8 cellular contexts compared by ENCODE assay signal in the genomic region with DNA sequence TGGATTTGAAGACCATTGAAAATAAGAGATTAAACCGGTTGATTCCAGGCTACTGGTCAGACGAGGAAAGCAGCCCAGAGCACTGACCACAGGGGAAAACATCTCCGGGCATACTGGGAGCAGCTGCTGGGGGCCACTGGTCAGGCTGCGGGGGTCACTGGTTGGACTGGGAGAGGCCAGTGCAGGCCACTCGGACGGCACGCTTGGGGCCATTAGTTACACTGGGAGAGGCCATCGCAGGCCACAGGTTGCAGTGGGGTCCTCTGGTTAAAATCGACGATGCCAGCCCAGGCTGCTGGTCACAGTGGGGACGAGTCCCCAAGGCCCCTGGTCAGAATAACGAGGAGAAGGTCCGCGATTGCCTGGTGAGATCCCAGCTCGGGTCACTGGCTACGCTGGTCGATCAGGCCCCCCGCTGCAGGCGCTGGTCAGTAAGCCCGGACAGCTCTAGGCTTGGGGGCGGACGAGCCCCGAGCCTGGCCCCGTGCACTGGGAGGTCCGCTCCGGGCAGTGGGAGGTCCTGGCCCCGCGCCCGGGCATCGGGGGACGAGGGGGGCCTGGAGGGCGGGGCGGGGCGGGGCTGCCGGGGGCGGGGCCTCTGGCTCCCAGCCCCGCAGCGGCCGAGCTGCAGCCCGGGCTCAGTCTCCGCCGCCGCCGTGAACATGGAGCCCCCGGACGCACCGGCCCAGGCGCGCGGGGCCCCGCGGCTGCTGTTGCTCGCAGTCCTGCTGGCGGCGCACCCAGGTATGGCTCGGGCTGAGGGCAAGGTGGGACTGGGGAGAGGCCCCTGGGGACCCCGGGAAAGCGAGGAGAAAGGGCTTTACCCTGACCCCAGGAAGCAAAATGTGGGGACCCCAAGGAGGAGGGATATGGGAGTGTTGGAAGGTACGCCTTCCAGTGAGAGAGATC. TPM values are rescaled to one million over a fixed set of nuclear protein-coding genes. Genes with fewer than 3 reads are reported as not detected.
A peak's percentile ranks its signal among the peaks of the same experiment; 100 is the strongest.
DNase-seq lines count a peak whose midpoint lies in the region; ATAC-seq, FAIRE-seq and TF ChIP-seq lines count a peak whose summit lies in the region.
"Had no signal": no experiment of that assay in that cellular context is flagged by ENCODE, and none has a peak within 500 bp of the region (broad histone marks: within the 10 kb centered on the region; RNA-seq: fewer than 3 reads in every experiment).

BCAM (plus strand) TSS at position 641 of the 909 bp plus-strand sequence; CDS start at position 663, 22 bp downstream.

- under 1% methylated on average over 10 of the region's 59 CpGs for WGBS in HepG2 (ENCODE audit: low lambda C conversion rate)
- WGBS in stomach, 5 donors, result 1 to 3% (median 2%) methylated on average over 22 to 59 of the region's 59 CpGs

- CTCF ChIA-PET in HepG2 (lab: Yijun Ruan, JAX; ENCODE audit: low intra/inter-chr PET ratio, low total read pairs), result interaction anchor here (1.1 to 2.7 kb wide), 3 partner anchors 24 to 37 kb away, joined by 3 to 28 read pairs (median 4); partner anchors contain the start of gene NECTIN2

- no peak for TF ChIP-seq RAD21 in HepG2 (CRISPR knock-in tag; IDR thresholded peaks at IDR 0.05)

- TF ChIP-seq EP300 in HepG2 (IDR thresholded peaks at IDR 0.05; ENCODE audit: low read depth in 2 of 2, low read length in 2 of 2) (no peak; a peak in 1 of 4 replicates), HepG2 (CRISPR knock-in tag; IDR thresholded peaks at IDR 0.05; ENCODE audit: borderline replicate concordance) (no peak), stomach (IDR thresholded peaks at IDR 0.05) (no peak)

- peak within 1 kb of the TSS; percentile 98 for H3K27ac ChIP-seq in GM23338 (ENCODE audit: low read depth)
- H3K27ac ChIP-seq in HepG2 (ENCODE audit: extremely low read length, insufficient read depth, low read length), result peak within 1 kb of the TSS; percentile 87
- peak within 1 kb of the TSS; percentile 73 to 84 (median 81) for H3K27ac ChIP-seq in stomach

- TF ChIP-seq CTCF in GM23338 (conservative IDR thresholded peaks at IDR 0.05; ENCODE audit: low read depth in 2 of 2) (no peak), HepG2 (CRISPR knock-in tag; IDR thresholded peaks at IDR 0.05) (no peak), stomach (IDR thresholded peaks at IDR 0.05) (no peak)

- peak within 1 kb of the TSS; percentile 99 for H3K4me2 ChIP-seq in GM23338
- H3K4me2 ChIP-seq in HepG2 (ENCODE audit: low read depth, low read length), result peak within 1 kb of the TSS; percentile 96

- H3K79me2 ChIP-seq in GM23338 (replicated peaks; ENCODE audit: insufficient read depth) (no peaks in the 10 kb centered on the region), HepG2 (ENCODE audit: insufficient read depth, low read length) (peaks cover 21% of the 10 kb centered on the region)

- peak within 1 kb of the TSS; percentile 87 for H3K9ac ChIP-seq in HepG2 (ENCODE audit: insufficient read depth, low read depth, low read length)

- peak within 1 kb of the TSS; percentile 95 for H3K27ac Mint-ChIP-seq in GM23338
- H3K27ac Mint-ChIP-seq in effector memory CD8-positive, alpha-beta T cell, result no peak within 1 kb of the TSS

- H3F3A ChIP-seq in GM23338 (replicated peaks; ENCODE audit: low read depth), result 0 out of 2 replicates have a peak, but pooled peaks cover 6% of the 10 kb centered on the region

- H4K20me1 ChIP-seq in GM23338 (replicated peaks; ENCODE audit: insufficient read depth) (peaks cover 9% of the 10 kb centered on the region), HepG2 (ENCODE audit: insufficient read depth, low read length) (0 out of 2 replicates have a peak, but pooled peaks cover 6% of the 10 kb centered on the region)

- H3K4me3 Mint-ChIP-seq in GM23338, result peak within 1 kb of the TSS; percentile 81
- H3K4me3 Mint-ChIP-seq in effector memory CD8-positive, alpha-beta T cell, result peak within 1 kb of the TSS in 1 of 2 donors; percentile 48

- H3K9me3 ChIP-seq in HepG2 (ENCODE audit: low read length), result no peaks in the 10 kb centered on the region
- H3K9me3 ChIP-seq in stomach, result peaks cover 0 to 3% (median 0%) of the 10 kb centered on the region in 4 donors

- in situ Hi-C loops in HepG2 (cut with HindIII; ENCODE audit: extremely low pct_ligation_motif_present, low pct_unique_long_range_greater_than_20kb), result no loop called here

- peak in 1 of 2 experiments; percentile 94; a peak in 3 of 4 replicates for TF ChIP-seq POLR2A in HepG2 (IDR thresholded peaks at IDR 0.05; ENCODE audit: insufficient read depth in 1 of 2, low read depth in 2 of 2, low read length in 2 of 2)
- no peak for TF ChIP-seq POLR2A in stomach (IDR thresholded peaks at IDR 0.05)

- ATAC-seq in GM23338 (peak; percentile 56), HepG2 (peak; percentile 79), HG02870 (IDR thresholded peaks at IDR 0.05; ENCODE audit: unreplicated experiment) (no peak)
- peak; percentile 21 for ATAC-seq in effector memory CD8-positive, alpha-beta T cell (replicated peaks)

- intact Hi-C loops in HepG2 (cut with micrococcal nuclease; ENCODE audit: unreplicated experiment) (loop anchor here (1.0 to 5.0 kb wide), 3 partner anchors 24 to 37 kb away; no protein-coding TSS in a partner anchor), stomach (cut with DNase I; ENCODE audit: low total_unique reads) (no loop called here)

- H3K9me3 Mint-ChIP-seq in GM23338, result no peaks in the 10 kb centered on the region; the same call in 2 of the 3 replicates
- H3K9me3 Mint-ChIP-seq in effector memory CD8-positive, alpha-beta T cell, result no peaks in the 10 kb centered on the region

- no peak for FAIRE-seq in HepG2 (lab: Jason Lieb, UNC)

- BruUV-seq in HepG2 (replicated peaks; lab: Mats Ljungman, UMichigan), result TSS peak; percentile 87

- H3K36me3 Mint-ChIP-seq in GM23338 (ENCODE audit: low read depth), result peaks cover 22% of the 10 kb centered on the region
- H3K36me3 Mint-ChIP-seq in effector memory CD8-positive, alpha-beta T cell (ENCODE audit: insufficient read depth), result peaks cover 3% of the 10 kb centered on the region

- POLR2A ChIA-PET in HepG2 (lab: Yijun Ruan, JAX), result interaction anchor here (0.6 to 4.0 kb wide), 15 partner anchors 11 to 153 kb away, joined by 3 to 76 read pairs (median 4); partner anchors contain the start of genes APOE and NECTIN2

- no peaks in the 10 kb centered on the region for H3K9me2 ChIP-seq in GM23338 (ENCODE audit: insufficient read depth)

- H3K4me3 ChIP-seq in GM23338 (peak within 1 kb of the TSS; percentile 85), HepG2 (replicated peaks in 1 of 3; ENCODE audit: insufficient read depth in 1 of 3, low read depth in 2 of 3, low read length in 3 of 3) (peak within 1 kb of the TSS; percentile 65 to 99 (median 94)), stomach (peak within 1 kb of the TSS; percentile 55 to 66 (median 57))

- DNase-seq in GM23338 (ENCODE audit: low spot score), result peak; percentile 83
- DNase-seq in effector memory CD8-positive, alpha-beta T cell, result no peak
- DNase-seq in HepG2 (ENCODE audit: low spot score), result peak; percentile 65
- peak; percentile 82 for DNase-seq in stomach
- no peak for DNase-seq in activated effector memory CD4-positive, alpha-beta T cell treated with anti-CD3 and anti-CD28 coated beads, Interleukin-2, amount 50 U/mL, for 16 hours

- no peaks in the 10 kb centered on the region for H3K36me3 ChIP-seq in GM23338 (ENCODE audit: insufficient read depth)
- H3K36me3 ChIP-seq in HepG2 (replicated peaks in 1 of 2; ENCODE audit: control insufficient read depth in 1 of 2, insufficient read depth in 2 of 2, low read length in 2 of 2), result peaks cover 4 to 14% of the 10 kb centered on the region in 2 experiments
- peaks cover 0 to 13% (median 10%) of the 10 kb centered on the region in 4 donors for H3K36me3 ChIP-seq in stomach

- H3K27me3 ChIP-seq in GM23338 (ENCODE audit: insufficient read depth) (peaks cover 39% of the 10 kb centered on the region), HepG2 (ENCODE audit: control insufficient read depth in 1 of 2, insufficient read depth in 2 of 2, low read length in 2 of 2) (no peaks in the 10 kb centered on the region; a peak in 1 of 5 replicates), stomach (peaks cover 0 to 10% (median 0%) of the 10 kb centered on the region in 3 donors)

- H3K27me3 Mint-ChIP-seq in GM23338 (ENCODE audit: insufficient read depth, low read depth, poor library complexity), result peaks cover 34% of the 10 kb centered on the region
- H3K27me3 Mint-ChIP-seq in effector memory CD8-positive, alpha-beta T cell, result peaks cover 33 to 58% of the 10 kb centered on the region in 2 donors

- H2AFZ ChIP-seq in GM23338, result 0 out of 2 replicates have a peak within 1 kb of the TSS, but pooled peaks have one; percentile 43
- H2AFZ ChIP-seq in HepG2 (ENCODE audit: low read length), result no peak within 1 kb of the TSS

- H3K4me1 ChIP-seq in GM23338 (ENCODE audit: insufficient read depth), result peaks cover 34% of the 10 kb centered on the region
- H3K4me1 ChIP-seq in HepG2 (ENCODE audit: insufficient read depth, low read length), result peaks cover 64% of the 10 kb centered on the region
- H3K4me1 ChIP-seq in stomach, result peaks cover 24 to 44% (median 33%) of the 10 kb centered on the region in 4 donors

- peaks cover 43% of the 10 kb centered on the region for H3K4me1 Mint-ChIP-seq in GM23338
- peaks cover 0 to 4% of the 10 kb centered on the region in 2 donors for H3K4me1 Mint-ChIP-seq in effector memory CD8-positive, alpha-beta T cell (ENCODE audit: low read depth in 2 of 2)

RNA-seq across cellular contexts. Expression of gene BCAM, which starts in this region (rescaled TPM):
- total RNA-seq in GM23338 (2014; rRNA removed; shearing (Covaris generic)), result 80.5 and 100 TPM in 2 replicates
- polyA plus RNA-seq in GM23338 (2016; fragmentation: Nextera tagmentation; extraction: Ambion mirVana), result 33.3 and 36.9 TPM in 2 replicates
- 98.8 TPM for polyA plus RNA-seq in PFSK-1 (2012; ENCODE audit: insufficient read length, low read depth)
- total RNA-seq in HepG2 (2016; rRNA removed; fragmentation: Illumina TruSeq; extraction: Trizol), result 30.6 and 51.2 TPM in 2 replicates
- total RNA-seq in HepG2 (2016; cell fraction: cytosol; rRNA removed; fragmentation: Illumina TruSeq; extraction: Trizol; ENCODE audit: low read depth), result 13.8 and 14.2 TPM in 2 replicates
- total RNA-seq in HepG2 (2016; cell fraction: insoluble cytoplasmic fraction; rRNA removed; fragmentation: Illumina TruSeq; extraction: Trizol), result 22.1 and 59.2 TPM in 2 replicates
- 23.6 and 25.3 TPM in 2 replicates for total RNA-seq in HepG2 (2016; cell fraction: membrane; rRNA removed; fragmentation: Illumina TruSeq; extraction: Trizol)
- 82.3 and 107 TPM in 2 replicates for total RNA-seq in HepG2 (2016; cell fraction: nucleus; rRNA removed; fragmentation: Illumina TruSeq; extraction: Trizol)
- polyA plus RNA-seq in HepG2 (2011; rRNA removed), result 62.7 and 68.0 TPM in 2 replicates
- 30.5 and 43.7 TPM in 2 replicates for polyA plus RNA-seq in HepG2 (2011; cell fraction: cytosol; rRNA removed)
- polyA plus RNA-seq in HepG2 (2011; cell fraction: nucleus; rRNA removed), result 347 and 430 TPM in 2 replicates
- polyA plus RNA-seq in HepG2 (2012), result 225 and 263 TPM in 2 replicates
- 20.9 and 22.6 TPM in 2 replicates for polyA plus RNA-seq in HepG2 (2016; cell fraction: cytosol; fragmentation: Illumina TruSeq; extraction: Trizol; ENCODE audit: low read depth)
- 55.5 and 77.0 TPM in 2 replicates for polyA plus RNA-seq in HepG2 (2016; cell fraction: insoluble cytoplasmic fraction; fragmentation: Illumina TruSeq; extraction: Trizol; ENCODE audit: low read depth)
- polyA plus RNA-seq in HepG2 (2016; cell fraction: membrane; fragmentation: Illumina TruSeq; extraction: Trizol; ENCODE audit: low read depth), result 33.0 and 38.0 TPM in 2 replicates
- polyA plus RNA-seq in HepG2 (2016; cell fraction: nucleus; fragmentation: Illumina TruSeq; extraction: Trizol; ENCODE audit: insufficient read depth, low read depth), result 426 and 433 TPM in 2 replicates
- 67.0 TPM in 1 of 2 replicates, not detected in the other for polyA minus RNA-seq in HepG2 (2011; rRNA and poly(A)+ RNA removed; ENCODE audit: low replicate concordance)
- 53.4 and 68.9 TPM in 2 replicates for polyA minus RNA-seq in HepG2 (2011; cell fraction: cytosol; rRNA and poly(A)+ RNA removed)
- polyA minus RNA-seq in HepG2 (2011; cell fraction: nucleus; rRNA and poly(A)+ RNA removed), result 37.1 and 45.6 TPM in 2 replicates
- 100 to 1,000 TPM in 2 of 5 donors, 10 to 100 TPM in 3; 31.9 to 265 (median 76.8) TPM for total RNA-seq in stomach
- 10 to 100 TPM in 2 of 3 donors, 1 to 10 TPM in 1; 7.3 to 38.7 (median 20.5) TPM for polyA plus RNA-seq in stomach
- total RNA-seq: T-helper 2 cell treated with Interferon-gamma antibody and Interleukin-4, amounts not matched to agents 100 ng/mL and 5 ng/mL, for 36 hours had no signal

Comparison
In these comparisons a context has a peak if more than half of its experiments do, and no peak if none do; other contexts are left out.
1. DNase-seq: peak in GM23338 (single experiment), HepG2 (single experiment) and stomach (single experiment); none in effector memory CD8-positive, alpha-beta T cell (0 of 3) and activated effector memory CD4-positive, alpha-beta T cell treated with anti-CD3 and anti-CD28 coated beads, Interleukin-2, amount 50 U/mL, for 16 hours (single experiment).
2. Peak in every context shown above with its lines, with median percentiles within 50 percentile points of each other: H3K27ac ChIP-seq and H3K4me3 ChIP-seq.